Comparison of ENCODE assay signal across 8 cellular contexts in the genomic region with DNA sequence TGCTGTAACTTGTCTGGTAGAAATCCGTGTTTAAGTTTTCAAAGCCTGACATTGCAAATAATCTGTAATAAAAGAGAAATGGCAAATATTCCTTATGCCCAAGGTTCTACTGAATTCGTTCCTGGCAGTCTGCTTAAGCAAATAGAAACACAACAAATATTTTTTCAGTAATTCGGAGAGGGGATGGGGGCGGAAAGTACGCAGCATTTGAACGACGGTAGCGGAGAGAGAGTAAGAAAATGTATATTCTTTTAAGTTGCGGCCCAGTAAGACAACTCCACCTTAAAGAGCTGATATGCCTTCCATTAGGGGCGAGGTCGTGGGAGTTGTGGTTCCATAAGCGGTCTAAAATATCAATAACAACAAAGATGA.
DNase-seq lines count a peak whose midpoint lies in the region; TF ChIP-seq lines count a peak whose summit lies in the region.

No MANE protein-coding gene starts in this region.

- no peak for TF ChIP-seq CTCF in VCaP (conservative IDR thresholded peaks at IDR 0.05)

- peak overlapping the region; percentile 78 for H3K27ac ChIP-seq in VCaP
- H3K27ac ChIP-seq in iPS DF 6.9 (ENCODE audit: low read length) = no peak overlapping the region
- peak overlapping the region; percentile 6 for H3K27ac ChIP-seq in stomach smooth muscle (ENCODE audit: low read length)

- H3K9me3 ChIP-seq in iPS DF 6.9 (ENCODE audit: control insufficient read depth, insufficient read depth, low read length) = no peaks in the 10 kb centered on the region
- no peaks in the 10 kb centered on the region for H3K9me3 ChIP-seq in stomach smooth muscle (ENCODE audit: control insufficient read depth in 2 of 2, low read length in 2 of 2)

- 0 out of 2 replicates have a peak, but pooled peaks cover 2% of the 10 kb centered on the region for H3K36me3 ChIP-seq in iPS DF 6.9 (ENCODE audit: control insufficient read depth, insufficient read depth, low read length)
- peaks cover 0 to 8% of the 10 kb centered on the region in 2 donors for H3K36me3 ChIP-seq in stomach smooth muscle (ENCODE audit: control insufficient read depth in 2 of 2, insufficient read depth in 2 of 2, low read length in 2 of 2)

- H3K4me3 ChIP-seq in iPS DF 6.9 (ENCODE audit: low read length) = peak overlapping the region; percentile 96; the same call in 1 of the 2 replicates
- peak overlapping the region; percentile 88 to 98 for H3K4me3 ChIP-seq in stomach smooth muscle (ENCODE audit: low read length in 2 of 2)

- peak overlapping the region; percentile 80 to 89 for H3K9ac ChIP-seq in stomach smooth muscle (ENCODE audit: low read length in 2 of 2)

- DNase-seq in DMS53 (lab: John Stamatoyannopoulos, UW) (peak; percentile 26), DMS53 treated with DMSO at 0.1 percent for 48 hours (lab: John Stamatoyannopoulos, UW; ENCODE audit: unreplicated experiment) (no peak), iPS DF 6.9 (ENCODE audit: low read depth, low spot score) (no peak), HUDEP-2 (lab: John Stamatoyannopoulos, UW; ENCODE audit: unreplicated experiment in 76 of 76) (no peak), ecto neural progenitor cell (ENCODE audit: low spot score) (no peak), NCI-H2081 treated with DMSO at 0.1 percent for 48 hours (lab: John Stamatoyannopoulos, UW) (no peak)

- H3K27me3 ChIP-seq in iPS DF 6.9 (ENCODE audit: control insufficient read depth, insufficient read depth, low read length) (no peaks in the 10 kb centered on the region), stomach smooth muscle (ENCODE audit: control insufficient read depth in 1 of 2, insufficient read depth in 2 of 2, low read length in 2 of 2) (no peaks in the 10 kb centered on the region)

- WGBS in iPS DF 6.9 (ENCODE audit: insufficient coverage, insufficient read length) = no CpG with 5 or more reads among the region's 12 CpGs

- H3K4me1 ChIP-seq in iPS DF 6.9 (ENCODE audit: control insufficient read depth, insufficient read depth, low read length) (no peaks in the 10 kb centered on the region), stomach smooth muscle (ENCODE audit: control insufficient read depth, insufficient read depth, low read length) (no peaks in the 10 kb centered on the region)
